In genomic region chr11:62449451-62449851, GRCh38 we compare ENCODE assay signal across 20 cellular contexts. TPM values are rescaled to one million over a fixed set of nuclear protein-coding genes. Genes with fewer than 3 reads are reported as not detected.
DNase-seq lines count a peak whose midpoint lies in the region; ATAC-seq, FAIRE-seq and TF ChIP-seq lines count a peak whose summit lies in the region.
"Had no signal": no experiment of that assay in that cellular context is flagged by ENCODE, and none has a peak within 500 bp of the region (broad histone marks: within the 10 kb centered on the region; RNA-seq: fewer than 3 reads in every experiment).

No MANE protein-coding gene starts in this region.

- 46 to 68% methylated on average over 9 of the region's 9 CpGs for WGBS in thyroid gland, 2 donors

- no peaks in the 10 kb centered on the region for H3K9me3 ChIP-seq in PC-9 (ENCODE audit: insufficient read depth, low read depth)
- no peaks in the 10 kb centered on the region for H3K9me3 ChIP-seq in thyroid gland
- H3K9me3 ChIP-seq: BLaER1 treated with 17β-estradiol and CSF1 and Interleukin-3, amounts not matched to agents 10 nM and 100 nM; esophagus squamous epithelium; heart right ventricle had no signal

- 0 out of 2 replicates have a peak, but pooled peaks cover 5% of the 10 kb centered on the region for H3F3A ChIP-seq in PC-9 (ENCODE audit: insufficient read depth, low read depth)

- peak; percentile 71 for DNase-seq in LHCN-M2 (ENCODE audit: low read depth)
- peak in 1 of 2 experiments; percentile 76 for DNase-seq in PC-9
- DNase-seq in thyroid gland, result peak; percentile 59 to 80
- no peak for DNase-seq in nucleus accumbens (lab: John Stamatoyannopoulos, UW)
- DNase-seq in occipital lobe (lab: John Stamatoyannopoulos, UW), result no peak
- DNase-seq in GM12891 (ENCODE audit: insufficient read length, low spot score), result no peak
- no peak for DNase-seq in activated CD8-positive, alpha-beta memory T cell treated with anti-CD3 and anti-CD28 coated beads for 24 hours
- DNase-seq: activated T-cell treated with anti-CD3 and anti-CD28 coated beads, Interleukin-2, amount 50 U/mL, for 1 hour; esophagus squamous epithelium; heart right ventricle; kidney; NCI-H1092; NCI-H510A; stimulated activated CD4-positive, alpha-beta T cell treated with anti-CD3 and anti-CD28 coated beads, Interleukin-1b, Interleukin-23, amount 100 ng/mL, for 48 hours; stimulated activated CD8-positive, alpha-beta memory T cell treated with anti-CD3 and anti-CD28 coated beads, Interleukin-4, amount 100 ng/mL, for 48 hours; T-helper 17 cell had no signal

- no peaks in the 10 kb centered on the region for H4K20me1 ChIP-seq in PC-9 (ENCODE audit: insufficient read depth)
- H4K20me1 ChIP-seq: BLaER1 treated with 17β-estradiol and CSF1 and Interleukin-3, amounts not matched to agents 10 nM and 100 nM had no signal

- H2AFZ ChIP-seq in PC-9, result no peak overlapping the region

- H3K4me3 ChIP-seq in PC-9, result no peak overlapping the region
- H3K4me3 ChIP-seq in thyroid gland (replicated peaks in 1 of 3), result no peak overlapping the region
- H3K4me3 ChIP-seq: BLaER1 treated with 17β-estradiol and CSF1 and Interleukin-3, amounts not matched to agents 10 nM and 100 nM; esophagus squamous epithelium; heart right ventricle had no signal

- H3K4me1 ChIP-seq in PC-9 (replicated peaks; ENCODE audit: insufficient read depth), result peaks cover 8% of the 10 kb centered on the region; the same call in 1 of the 2 replicates
- peaks cover 6 to 26% of the 10 kb centered on the region in 2 donors for H3K4me1 ChIP-seq in thyroid gland

- no peaks in the 10 kb centered on the region for H3K79me2 ChIP-seq in PC-9 (ENCODE audit: low read depth)

- no peak overlapping the region for H3K27ac ChIP-seq in PC-9
- no peak overlapping the region for H3K27ac ChIP-seq in thyroid gland
- H3K27ac ChIP-seq: BLaER1 treated with 17β-estradiol and CSF1 and Interleukin-3, amounts not matched to agents 10 nM and 100 nM; heart right ventricle had no signal

- H3K36me3 ChIP-seq in PC-9 (ENCODE audit: low read depth) (no peaks in the 10 kb centered on the region), thyroid gland (no peaks in the 10 kb centered on the region)
- H3K36me3 ChIP-seq: BLaER1 treated with 17β-estradiol and CSF1 and Interleukin-3, amounts not matched to agents 10 nM and 100 nM; esophagus squamous epithelium; heart right ventricle had no signal

- BruUV-seq in PC-9 (replicated peaks; lab: Mats Ljungman, UMichigan), result no TSS peak

- no peak for FAIRE-seq in GM12891 (lab: Jason Lieb, UNC)
- FAIRE-seq: GM12892, kidney had no signal

- intact Hi-C loops in PC-9 (cut with micrococcal nuclease; ENCODE audit: unreplicated experiment), result no loop called here
- intact Hi-C loops in thyroid gland (cut with DNase I), result no loop called here

- TF ChIP-seq CTCF in PC-9 (conservative IDR thresholded peaks at IDR 0.05) (no peak), thyroid gland (IDR thresholded peaks at IDR 0.05) (peak in 2 of 6 experiments; percentile 19 to 29)

- CTCF ChIA-PET in PC-9 (lab: Charles Lee), result interaction anchor here (0.5 kb wide), 1 partner anchor 21 kb away, joined by 4 read pairs; no protein-coding TSS in a partner anchor

- H3K27me3 ChIP-seq in PC-9 (ENCODE audit: insufficient read depth, low read depth), result no peaks in the 10 kb centered on the region
- H3K27me3 ChIP-seq in thyroid gland, result no peaks in the 10 kb centered on the region
- H3K27me3 ChIP-seq: esophagus squamous epithelium, heart right ventricle had no signal

- no peaks in the 10 kb centered on the region for H3K9me2 ChIP-seq in PC-9 (ENCODE audit: insufficient read depth)

- POLR2A ChIA-PET in PC-9 (lab: Charles Lee; ENCODE audit: unreplicated experiment), result no interaction called here

- 0 out of 2 replicates have a peak overlapping the region, but pooled peaks have one; percentile 0 for H3K4me2 ChIP-seq in PC-9
- H3K4me2 ChIP-seq: BLaER1 treated with 17β-estradiol and CSF1 and Interleukin-3, amounts not matched to agents 10 nM and 100 nM had no signal

- peak; percentile 58 for ATAC-seq in esophagus mucosa
- ATAC-seq: heart right ventricle, T-helper 17 cell had no signal

- TF ChIP-seq POLR2A in thyroid gland (IDR thresholded peaks at IDR 0.05) (no peak), GM12891 (IDR thresholded peaks at IDR 0.05; ENCODE audit: low read depth, low read length) (no peak)

TF ChIP-seq in GM12891, 5 proteins besides CTCF, POLR2A, EP300 and RAD21:
- TF ChIP-seq SPI1 (IDR thresholded peaks at IDR 0.05; ENCODE audit: low read depth, low read length) (no peak), PAX5 (IDR thresholded peaks at IDR 0.05; ENCODE audit: insufficient read depth, low read length, severe bottlenecking) (no peak), POLR2AphosphoS5 (IDR thresholded peaks at IDR 0.05; ENCODE audit: low read depth, low read length) (no peak), POU2F2 (IDR thresholded peaks at IDR 0.05; ENCODE audit: low read depth, low read length) (no peak), TAF1 (IDR thresholded peaks at IDR 0.05; ENCODE audit: low read depth, low read length) (no peak)
TF ChIP-seq in GM12891: peak in this region for 0.

RNA-seq across cellular contexts. Expression of gene SCGB1A1, which starts 30.6 kb away (rescaled TPM):
- total RNA-seq in LHCN-M2 (2014; rRNA removed) (not detected in 2 replicates), PC-9 (2021) (not detected in 2 replicates), esophagus mucosa (0.48 TPM), thyroid gland (not detected), occipital lobe (not detected)
- polyA plus RNA-seq in LHCN-M2 (2012), result not detected
- polyA plus RNA-seq in GM12891 (2012; ENCODE audit: low read depth, missing spikeins), result not detected
- total RNA-seq: cerebellum, heart right ventricle, kidney, T-helper 17 cell had no signal

Comparison
In these comparisons a context has a peak if more than half of its experiments do, and no peak if none do; other contexts are left out.
1. DNase-seq: peak in LHCN-M2 (single experiment) and thyroid gland (2 of 2); none in nucleus accumbens (0 of 56), occipital lobe (single experiment), GM12891 (single experiment) and activated CD8-positive, alpha-beta memory T cell treated with anti-CD3 and anti-CD28 coated beads for 24 hours (single experiment).